Comparison of ENCODE assay signal across 24 cellular contexts in the genomic region with DNA sequence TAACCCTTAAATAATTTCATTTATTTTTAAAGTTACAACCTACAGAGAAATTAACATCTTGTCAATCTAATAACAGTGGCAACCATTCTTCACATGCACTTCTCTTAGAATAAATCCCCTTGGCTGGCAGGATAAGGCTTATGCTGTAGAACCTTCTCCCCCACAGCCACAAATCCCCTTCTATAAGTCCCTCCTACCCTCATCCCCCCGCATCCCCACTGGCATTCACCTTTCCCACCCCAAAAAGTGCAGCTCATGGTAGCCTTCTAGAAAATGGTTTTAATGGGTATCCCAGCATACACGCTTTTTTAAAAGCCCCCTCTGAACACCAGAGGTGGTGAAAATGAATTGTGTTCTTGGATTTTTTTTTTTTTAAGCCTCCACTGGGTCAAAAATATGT. TPM values are rescaled to one million over a fixed set of nuclear protein-coding genes. Genes with fewer than 3 reads are reported as not detected.
DNase-seq lines count a peak whose midpoint lies in the region; ATAC-seq and TF ChIP-seq lines count a peak whose summit lies in the region.
"Had no signal": no experiment of that assay in that cellular context is flagged by ENCODE, and none has a peak within 500 bp of the region (broad histone marks: within the 10 kb centered on the region; RNA-seq: fewer than 3 reads in every experiment).

No MANE protein-coding gene starts in this region.

- H3K9me3 Mint-ChIP-seq in activated CD4-positive, alpha-beta memory T cell treated with anti-CD3 and anti-CD28 coated beads for 36 hours = no peaks in the 10 kb centered on the region
- no peaks in the 10 kb centered on the region for H3K9me3 Mint-ChIP-seq in activated CD4-positive, alpha-beta memory T cell treated with anti-CD3 and anti-CD28 coated beads, Interleukin-2, amount 10 ng/mL, durations not matched to agents 7 days and 5 days
- no peaks in the 10 kb centered on the region for H3K9me3 Mint-ChIP-seq in central memory CD8-positive, alpha-beta T cell
- H3K9me3 Mint-ChIP-seq in nephron progenitor cell = no peaks in the 10 kb centered on the region
- H3K9me3 Mint-ChIP-seq: GM23338; stimulated activated naive CD8-positive, alpha-beta T cell treated with anti-CD3 and anti-CD28 coated beads, Interleukin-15, amount 100 ng/mL, for 72 hours; type B pancreatic cell had no signal

- peak overlapping the region; percentile 60 for H3K27ac Mint-ChIP-seq in activated CD4-positive, alpha-beta memory T cell treated with anti-CD3 and anti-CD28 coated beads for 36 hours
- H3K27ac Mint-ChIP-seq in activated CD4-positive, alpha-beta memory T cell treated with anti-CD3 and anti-CD28 coated beads, Interleukin-2, amount 10 ng/mL, durations not matched to agents 7 days and 5 days = no peak overlapping the region
- peak overlapping the region; percentile 38 for H3K27ac Mint-ChIP-seq in central memory CD8-positive, alpha-beta T cell (ENCODE audit: low read depth)
- H3K27ac Mint-ChIP-seq in nephron progenitor cell = peak overlapping the region; percentile 88
- H3K27ac Mint-ChIP-seq: GM23338, type B pancreatic cell had no signal

- H2AK5ac ChIP-seq in mesendoderm (ENCODE audit: low read length) = no peak overlapping the region

- H3K4me1 ChIP-seq in HEK293 (ENCODE audit: control insufficient read depth, insufficient read depth, low read length) (no peaks in the 10 kb centered on the region), mesendoderm (ENCODE audit: control insufficient read depth, low read depth, low read length) (no peaks in the 10 kb centered on the region)
- H3K4me1 ChIP-seq: Caco-2 had no signal

- no peaks in the 10 kb centered on the region for H3K27me3 Mint-ChIP-seq in activated CD4-positive, alpha-beta memory T cell treated with anti-CD3 and anti-CD28 coated beads for 36 hours
- no peaks in the 10 kb centered on the region for H3K27me3 Mint-ChIP-seq in activated CD4-positive, alpha-beta memory T cell treated with anti-CD3 and anti-CD28 coated beads, Interleukin-2, amount 10 ng/mL, durations not matched to agents 7 days and 5 days
- no peaks in the 10 kb centered on the region for H3K27me3 Mint-ChIP-seq in central memory CD8-positive, alpha-beta T cell
- H3K27me3 Mint-ChIP-seq in nephron progenitor cell (ENCODE audit: low read depth, poor library complexity) = no peaks in the 10 kb centered on the region
- H3K27me3 Mint-ChIP-seq: stimulated activated naive CD8-positive, alpha-beta T cell treated with anti-CD3 and anti-CD28 coated beads, Interleukin-15, amount 100 ng/mL, for 72 hours; type B pancreatic cell had no signal

- TF ChIP-seq CTCF in HEK293 (tag by site-specific recombination; IDR thresholded peaks at IDR 0.05) (no peak), nephron progenitor cell (IDR thresholded peaks at IDR 0.05) (no peak)

- no peak overlapping the region for H3K18ac ChIP-seq in mesendoderm (ENCODE audit: low read length)

- no peak overlapping the region for H4K8ac ChIP-seq in mesendoderm (ENCODE audit: low read depth, low read length)

- DNase-seq in activated CD4-positive, alpha-beta memory T cell treated with anti-CD3 and anti-CD28 coated beads for 36 hours = no peak
- DNase-seq in activated CD4-positive, alpha-beta memory T cell treated with anti-CD3 and anti-CD28 coated beads, Interleukin-2, amount 10 ng/mL, durations not matched to agents 7 days and 5 days = no peak
- DNase-seq in central memory CD8-positive, alpha-beta T cell (ENCODE audit: low spot score in 2 of 2) = no peak
- DNase-seq in nephron progenitor cell = no peak
- DNase-seq in SKM-1 treated with dmso at 0.1 percent for 144 hours (lab: John Stamatoyannopoulos, UW; ENCODE audit: unreplicated experiment) = no peak
- no peak for DNase-seq in mesendoderm
- DNase-seq in Right ventricle myocardium superior = no peak
- DNase-seq: activated gamma-delta T cell; Caco-2; erythroblast; hypothalamus; NCI-H1092; NCI-H187 treated with DMSO at 0.1 percent for 48 hours; NCI-H345; SHP77; stimulated activated CD4-positive, alpha-beta T cell treated with anti-CD3 and anti-CD28 coated beads, Interleukin-2, amount 100 ng/mL, for 48 hours; stimulated activated naive CD8-positive, alpha-beta T cell treated with anti-CD3 and anti-CD28 coated beads, Interleukin-15, amount 100 ng/mL, for 72 hours; SW 1271 had no signal

- H2BK120ac ChIP-seq in mesendoderm (ENCODE audit: low read depth, low read length) = no peak overlapping the region

- H3K79me1 ChIP-seq in mesendoderm (ENCODE audit: low read length) = no peaks in the 10 kb centered on the region

- no peaks in the 10 kb centered on the region for H3K79me2 ChIP-seq in mesendoderm (ENCODE audit: control insufficient read depth, insufficient read depth, low read length)

- H3K4me3 ChIP-seq in HEK293 (ENCODE audit: low read depth, low read length) = no peak overlapping the region
- no peak overlapping the region for H3K4me3 ChIP-seq in mesendoderm (ENCODE audit: low read length)
- H3K4me3 ChIP-seq: GM23338, skin epidermis had no signal

- H3K9me3 ChIP-seq in HEK293 (ENCODE audit: control insufficient read depth, insufficient read depth, low read depth, low read length) = no peaks in the 10 kb centered on the region
- H3K9me3 ChIP-seq: Caco-2 had no signal

- no peak overlapping the region for H4K5ac ChIP-seq in mesendoderm (ENCODE audit: low read length)

- no peak overlapping the region for H3K56ac ChIP-seq in mesendoderm (ENCODE audit: low read length)

- H3K36me3 Mint-ChIP-seq in activated CD4-positive, alpha-beta memory T cell treated with anti-CD3 and anti-CD28 coated beads for 36 hours = peaks cover 42% of the 10 kb centered on the region
- peaks cover 66% of the 10 kb centered on the region for H3K36me3 Mint-ChIP-seq in activated CD4-positive, alpha-beta memory T cell treated with anti-CD3 and anti-CD28 coated beads, Interleukin-2, amount 10 ng/mL, durations not matched to agents 7 days and 5 days (ENCODE audit: low read depth)
- peaks cover 68% of the 10 kb centered on the region for H3K36me3 Mint-ChIP-seq in central memory CD8-positive, alpha-beta T cell (ENCODE audit: insufficient read depth)
- H3K36me3 Mint-ChIP-seq in nephron progenitor cell (ENCODE audit: low read depth) = peaks cover 74% of the 10 kb centered on the region

- no peaks in the 10 kb centered on the region for H3K27me3 ChIP-seq in mesendoderm (ENCODE audit: insufficient read depth, low read length, poor library complexity)

- ATAC-seq in central memory CD8-positive, alpha-beta T cell (replicated peaks; ENCODE audit: extremely low read depth, poor library complexity, severe bottlenecking) = no peak
- no peak for ATAC-seq in Right ventricle myocardium superior (ENCODE audit: poor library complexity)
- ATAC-seq: GM23338; HepG2; stimulated activated naive CD8-positive, alpha-beta T cell treated with anti-CD3 and anti-CD28 coated beads, Interleukin-15, amount 100 ng/mL, for 72 hours had no signal

- no peak overlapping the region for H3K4me2 ChIP-seq in mesendoderm (ENCODE audit: low read length)
- H3K4me2 ChIP-seq: GM23338 had no signal

- POLR2A ChIA-PET in activated CD4-positive, alpha-beta memory T cell treated with anti-CD3 and anti-CD28 coated beads for 36 hours (lab: Charles Lee) = no interaction called here
- POLR2A ChIA-PET in activated CD4-positive, alpha-beta memory T cell treated with anti-CD3 and anti-CD28 coated beads, Interleukin-2, amount 10 ng/mL, durations not matched to agents 7 days and 5 days (lab: Charles Lee) = no interaction called here
- POLR2A ChIA-PET in HEK293 (lab: Yijun Ruan, JAX) = no interaction called here

- H2BK15ac ChIP-seq in mesendoderm (replicated peaks; ENCODE audit: low read depth) = no peak overlapping the region

- H3K23ac ChIP-seq in mesendoderm (ENCODE audit: low read length) = no peak overlapping the region

- H3K4ac ChIP-seq in mesendoderm (ENCODE audit: low read depth, low read length) = no peak overlapping the region

- H3K4me1 Mint-ChIP-seq in activated CD4-positive, alpha-beta memory T cell treated with anti-CD3 and anti-CD28 coated beads for 36 hours (ENCODE audit: low read depth) = peaks cover 16% of the 10 kb centered on the region
- peaks cover 13% of the 10 kb centered on the region for H3K4me1 Mint-ChIP-seq in activated CD4-positive, alpha-beta memory T cell treated with anti-CD3 and anti-CD28 coated beads, Interleukin-2, amount 10 ng/mL, durations not matched to agents 7 days and 5 days
- peaks cover 29% of the 10 kb centered on the region for H3K4me1 Mint-ChIP-seq in central memory CD8-positive, alpha-beta T cell
- no peaks in the 10 kb centered on the region for H3K4me1 Mint-ChIP-seq in nephron progenitor cell
- H3K4me1 Mint-ChIP-seq: GM23338 had no signal

- no peak overlapping the region for H3K4me3 Mint-ChIP-seq in activated CD4-positive, alpha-beta memory T cell treated with anti-CD3 and anti-CD28 coated beads for 36 hours
- no peak overlapping the region for H3K4me3 Mint-ChIP-seq in activated CD4-positive, alpha-beta memory T cell treated with anti-CD3 and anti-CD28 coated beads, Interleukin-2, amount 10 ng/mL, durations not matched to agents 7 days and 5 days
- no peak overlapping the region for H3K4me3 Mint-ChIP-seq in central memory CD8-positive, alpha-beta T cell
- no peak overlapping the region for H3K4me3 Mint-ChIP-seq in nephron progenitor cell
- H3K4me3 Mint-ChIP-seq: GM23338; stimulated activated naive CD8-positive, alpha-beta T cell treated with anti-CD3 and anti-CD28 coated beads, Interleukin-15, amount 100 ng/mL, for 72 hours; type B pancreatic cell had no signal

- H3K27ac ChIP-seq in HEK293 (ENCODE audit: extremely low read depth, low read depth, low read length) (no peak overlapping the region), mesendoderm (ENCODE audit: low read depth, low read length) (no peak overlapping the region)
- H3K27ac ChIP-seq: HL-60 had no signal

- CTCF ChIA-PET in activated CD4-positive, alpha-beta memory T cell treated with anti-CD3 and anti-CD28 coated beads for 36 hours (lab: Charles Lee) = interaction anchor here (3.6 kb wide), 1 partner anchor 13 kb away, joined by 20 read pairs; no protein-coding TSS in a partner anchor
- CTCF ChIA-PET in activated CD4-positive, alpha-beta memory T cell treated with anti-CD3 and anti-CD28 coated beads, Interleukin-2, amount 10 ng/mL, durations not matched to agents 7 days and 5 days (lab: Charles Lee) = interaction anchor here (0.7 to 1.9 kb wide), 5 partner anchors 9 to 302 kb away, joined by 3 to 8 read pairs (median 3); no protein-coding TSS in a partner anchor
- CTCF ChIA-PET in HEK293 (lab: Yijun Ruan, JAX) = interaction anchor here (1.3 to 5.0 kb wide), 2 partner anchors 12 to 14 kb away, joined by 6 to 26 read pairs; no protein-coding TSS in a partner anchor

- no peak overlapping the region for H2BK5ac ChIP-seq in mesendoderm (ENCODE audit: low read length)

- H3K9ac ChIP-seq in mesendoderm (ENCODE audit: low read length) = no peak overlapping the region

- no CpG with 5 or more reads among the region's 2 CpGs for WGBS in mesendoderm (ENCODE audit: extremely low coverage, insufficient coverage, low lambda C conversion rate)

- H3K36me3 ChIP-seq in HEK293 (ENCODE audit: control insufficient read depth in 2 of 2, insufficient read depth in 1 of 2, low read length in 2 of 2) = peaks cover 40 to 98% of the 10 kb centered on the region in 2 experiments
- peaks cover 5% of the 10 kb centered on the region for H3K36me3 ChIP-seq in mesendoderm (ENCODE audit: control insufficient read depth, insufficient read depth, low read length)

- intact Hi-C loops in activated CD4-positive, alpha-beta memory T cell treated with anti-CD3 and anti-CD28 coated beads for 36 hours (cut with micrococcal nuclease) = no loop called here
- intact Hi-C loops in Right ventricle myocardium superior (cut with DNase I) = no loop called here

RNA-seq across cellular contexts. Expression of gene CAPN7, which starts 49.2 kb away (rescaled TPM):
- total RNA-seq in activated CD4-positive, alpha-beta memory T cell treated with anti-CD3 and anti-CD28 coated beads for 36 hours = 10 to 100 TPM; 23.6 to 28.1 TPM
- total RNA-seq in activated CD4-positive, alpha-beta memory T cell treated with anti-CD3 and anti-CD28 coated beads, Interleukin-2, amount 10 ng/mL, durations not matched to agents 7 days and 5 days = 10 to 100 TPM; 29.6 to 30.1 TPM
- polyA plus RNA-seq in mesendoderm (2013, experiment 1 of 2) = 8.2 TPM
- polyA plus RNA-seq in mesendoderm (2013, experiment 2 of 2) = 8.5 TPM
- 28.1 TPM for total RNA-seq in Right ventricle myocardium superior
